In the genomic region with DNA sequence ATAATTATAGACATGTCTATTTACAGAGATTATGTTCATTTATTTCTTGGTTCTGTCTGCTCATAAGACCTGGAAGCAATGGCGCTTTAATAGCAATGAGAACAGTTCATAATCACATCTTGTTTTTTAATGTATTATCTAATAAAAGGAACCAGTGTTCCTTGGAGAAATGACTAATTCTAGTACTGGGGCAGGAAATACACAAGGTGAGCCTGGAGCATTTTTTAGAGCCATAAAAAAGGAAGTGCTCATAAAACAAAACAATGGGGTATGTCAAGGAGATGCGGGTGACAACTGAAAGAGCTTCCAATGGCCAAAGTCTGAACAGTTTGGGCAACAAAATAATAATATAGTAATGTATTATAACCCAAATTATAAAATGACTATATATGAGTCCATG, we compare ENCODE assay signal across 24 cellular contexts.
"Had no signal": no experiment of that assay in that cellular context is flagged by ENCODE, and none has a peak within 500 bp of the region (broad histone marks: within the 10 kb centered on the region; RNA-seq: fewer than 3 reads in every experiment).

No MANE protein-coding gene starts in this region.

- H3K4me3 ChIP-seq: cardiac muscle cell had no signal

- H3K9ac ChIP-seq: KMS-11 had no signal

- H3K36me3 Mint-ChIP-seq: activated naive CD4-positive, alpha-beta T cell treated with anti-CD3 and anti-CD28 coated beads, Interleukin-2, amount 50 U/mL, for 24 hours; brain; WTC11 had no signal

- H3K4me1 Mint-ChIP-seq: activated naive CD4-positive, alpha-beta T cell treated with anti-CD3 and anti-CD28 coated beads, Interleukin-2, amount 50 U/mL, for 24 hours; brain; T-helper 17 cell; WTC11 had no signal

- H3K27me3 ChIP-seq: cardiac muscle cell had no signal

- H3K27ac ChIP-seq: cardiac muscle cell, KMS-11 had no signal

- H3K9me3 Mint-ChIP-seq: activated naive CD4-positive, alpha-beta T cell treated with anti-CD3 and anti-CD28 coated beads, Interleukin-2, amount 50 U/mL, for 24 hours; activated T-cell treated with anti-CD3 and anti-CD28 coated beads, Interleukin-2, amount 50 U/mL, for 24 hours; activated T-helper 1 cell treated with anti-CD3 and anti-CD28 coated beads, Interleukin-12 subunit alpha, Interleukin-12 subunit beta, Interleukin-2, Interleukin-4 antibody, amounts not matched to agents 30 ng/mL and 10 ng/mL and 1 ng/mL, durations not matched to agents 14 hours and 24 hours and 36 hours; brain had no signal

- H3K4me3 Mint-ChIP-seq: activated CD8-positive, alpha-beta T cell treated with anti-CD3 and anti-CD28 coated beads, Interleukin-2, amount 10 ng/mL, durations not matched to agents 7 days and 5 days; activated naive CD4-positive, alpha-beta T cell treated with anti-CD3 and anti-CD28 coated beads, Interleukin-2, amount 50 U/mL, for 24 hours; activated T-cell treated with anti-CD3 and anti-CD28 coated beads, Interleukin-2, amount 50 U/mL, for 24 hours; activated T-helper 1 cell treated with anti-CD3 and anti-CD28 coated beads, Interleukin-12 subunit alpha, Interleukin-12 subunit beta, Interleukin-2, Interleukin-4 antibody, amounts not matched to agents 30 ng/mL and 10 ng/mL and 1 ng/mL, durations not matched to agents 14 hours and 24 hours and 36 hours; brain; T-helper 17 cell; WTC11 had no signal

- H3K27me3 Mint-ChIP-seq: activated naive CD4-positive, alpha-beta T cell treated with anti-CD3 and anti-CD28 coated beads, Interleukin-2, amount 50 U/mL, for 24 hours; activated T-cell treated with anti-CD3 and anti-CD28 coated beads, Interleukin-2, amount 50 U/mL, for 24 hours; brain; T-helper 17 cell had no signal

- H3K4me2 ChIP-seq: KMS-11 had no signal

- DNase-seq: activated CD4-positive, alpha-beta T cell treated with anti-CD3 and anti-CD28 coated beads for 48 hours; activated CD4-positive, alpha-beta T cell treated with anti-CD3 and anti-CD28 coated beads, Interleukin-2, amount 50 U/mL, for 4 hours; activated CD4-positive, CD25-positive, alpha-beta regulatory T cell treated with anti-CD3 and anti-CD28 coated beads, Interleukin-2, amount 50 U/mL, for 72 hours; activated CD8-positive, alpha-beta T cell treated with anti-CD3 and anti-CD28 coated beads, Interleukin-2, amount 10 ng/mL, durations not matched to agents 7 days and 5 days; activated effector memory CD4-positive, alpha-beta T cell treated with Interleukin-2 at 50 U/mL for 16 hours; activated naive CD4-positive, alpha-beta T cell; activated T-cell treated with anti-CD3 and anti-CD28 coated beads, Interleukin-2, amount 50 U/mL, for 24 hours; amygdala; MM.1S; NCI-H1105; NCI-H1436; NCI-H1694 treated with DMSO at 0.1 percent for 48 hours; NCI-H2029 treated with DMSO at 0.1 percent for 48 hours; NCI-H345; NCI-H510A; SHP77 treated with DMSO at 0.1 percent for 48 hours; T-helper 17 cell; T-helper 9 cell had no signal

- H3K36me3 ChIP-seq: cardiac muscle cell had no signal

- H3K27ac Mint-ChIP-seq: activated CD8-positive, alpha-beta T cell treated with anti-CD3 and anti-CD28 coated beads, Interleukin-2, amount 10 ng/mL, durations not matched to agents 7 days and 5 days; activated naive CD4-positive, alpha-beta T cell treated with anti-CD3 and anti-CD28 coated beads, Interleukin-2, amount 50 U/mL, for 24 hours; activated T-cell treated with anti-CD3 and anti-CD28 coated beads, Interleukin-2, amount 50 U/mL, for 24 hours; activated T-helper 1 cell treated with anti-CD3 and anti-CD28 coated beads, Interleukin-12 subunit alpha, Interleukin-12 subunit beta, Interleukin-2, Interleukin-4 antibody, amounts not matched to agents 30 ng/mL and 10 ng/mL and 1 ng/mL, durations not matched to agents 14 hours and 24 hours and 36 hours; brain; T-helper 17 cell; WTC11 had no signal

- ATAC-seq: activated CD8-positive, alpha-beta T cell treated with anti-CD3 and anti-CD28 coated beads, Interleukin-2, amount 10 ng/mL, durations not matched to agents 7 days and 5 days; T-helper 17 cell; WTC11 had no signal
